8 cellular contexts compared by ENCODE assay signal in the genomic region with DNA sequence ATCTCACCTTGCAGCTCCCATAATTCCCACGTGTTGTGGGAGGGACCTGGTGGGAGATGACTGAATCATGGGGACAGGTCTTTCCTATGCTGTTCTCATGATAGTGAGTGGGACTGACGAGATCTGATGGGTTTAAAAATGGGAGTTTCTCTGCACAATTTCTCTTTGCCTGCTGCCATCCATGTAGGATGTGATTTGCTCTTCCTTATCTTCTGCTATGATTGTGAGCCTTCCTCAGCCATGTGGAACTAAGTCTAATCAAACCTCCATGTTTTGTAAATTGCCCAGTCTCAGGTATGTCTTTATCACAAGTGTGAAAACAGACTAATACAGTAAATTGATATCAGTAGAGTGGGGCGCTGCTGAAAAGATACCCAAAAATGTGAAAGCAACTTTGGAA.
"Had no signal": no experiment of that assay in that cellular context is flagged by ENCODE, and none has a peak within 500 bp of the region (broad histone marks: within the 10 kb centered on the region; RNA-seq: fewer than 3 reads in every experiment).

No MANE protein-coding gene starts in this region.

- DNase-seq: GDM1, GF-D8 had no signal

- ATAC-seq: GM12878 had no signal

- FAIRE-seq: G401.6, GM12878, GM12891, GM12892, GM18507, GM19239 had no signal

- H3K4me3 ChIP-seq: GM12878 had no signal
